Comparison of ENCODE assay signal across 1 cellular context in genomic region chr9:15144567-15145174, GRCh38.
TF ChIP-seq lines count a peak whose summit lies in the region.

No MANE protein-coding gene starts in this region.

TF ChIP-seq in HCT116, 20 proteins besides CTCF, POLR2A, EP300 and RAD21 (continued from another document):
- TF ChIP-seq REST (IDR thresholded peaks at IDR 0.05; ENCODE audit: low read depth), result no peak
TF ChIP-seq in HCT116: peak in this region for 1.
